In the genomic region with DNA sequence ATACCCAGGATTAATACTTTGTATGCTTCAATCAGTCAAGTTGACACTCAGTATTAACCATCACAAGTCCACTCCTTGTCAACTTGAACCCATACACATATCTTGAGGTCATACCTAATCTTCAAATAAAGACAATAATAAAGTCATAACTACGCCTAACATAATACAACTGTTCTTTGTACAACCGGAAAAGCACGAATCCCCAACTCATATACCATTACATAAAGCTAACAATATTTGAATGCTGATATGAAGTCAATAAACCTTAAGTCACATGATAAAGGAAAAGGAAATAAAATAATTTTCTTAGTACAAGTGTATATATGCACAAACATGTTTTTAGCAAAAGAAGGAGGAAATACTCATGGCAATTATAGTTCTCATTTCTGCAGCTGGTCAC, we compare ENCODE assay signal across 27 cellular contexts.
"Had no signal": no experiment of that assay in that cellular context is flagged by ENCODE, and none has a peak within 500 bp of the region (broad histone marks: within the 10 kb centered on the region; RNA-seq: fewer than 3 reads in every experiment).

No MANE protein-coding gene starts in this region.

- ATAC-seq: effector memory CD8-positive, alpha-beta T cell; esophagus mucosa; foreskin keratinocyte; gastrocnemius medialis; gastroesophageal sphincter; heart left ventricle; heart right ventricle had no signal

- H3K4me3 ChIP-seq: colonic mucosa, coronary artery, dorsolateral prefrontal cortex, esophagus muscularis mucosa, esophagus squamous epithelium, gastrocnemius medialis, gastroesophageal sphincter, heart left ventricle, heart right ventricle had no signal

- H3K4me1 ChIP-seq: colonic mucosa, esophagus muscularis mucosa, esophagus squamous epithelium, foreskin keratinocyte, gastrocnemius medialis, gastroesophageal sphincter, heart left ventricle, heart right ventricle had no signal

- H3K27me3 ChIP-seq: colonic mucosa, dorsolateral prefrontal cortex, esophagus muscularis mucosa, esophagus squamous epithelium, foreskin keratinocyte, gastrocnemius medialis, gastroesophageal sphincter, heart left ventricle, heart right ventricle had no signal

- H3K9me3 ChIP-seq: colonic mucosa, gastrocnemius medialis had no signal

- H3K27ac ChIP-seq: colonic mucosa, coronary artery, dorsolateral prefrontal cortex, epithelial cell of prostate, esophagus muscularis mucosa, esophagus squamous epithelium, foreskin keratinocyte, gastrocnemius medialis, gastroesophageal sphincter, heart left ventricle, heart right ventricle had no signal

- H3K36me3 ChIP-seq: colonic mucosa, esophagus muscularis mucosa, esophagus squamous epithelium, gastrocnemius medialis, gastroesophageal sphincter, heart left ventricle, heart right ventricle had no signal

- DNase-seq: colonic mucosa; cortex of kidney; dermis blood vessel endothelial cell; dorsolateral prefrontal cortex; effector CD4-positive, alpha-beta T cell; effector CD8-positive, alpha-beta T cell; effector memory CD4-positive, alpha-beta T cell; effector memory CD8-positive, alpha-beta T cell; endodermal cell; erythroblast; esophagus squamous epithelium; foreskin fibroblast; foreskin keratinocyte; foreskin melanocyte; gastrocnemius medialis; glutamatergic neuron; head of caudate nucleus; heart left ventricle; heart right ventricle had no signal

- FAIRE-seq: endometrium, endothelial cell of umbilical vein, frontal cortex had no signal
